ENCODE assay signal across 39 cellular contexts in genomic region chrX:153621949-153622598, GRCh38. TPM values are rescaled to one million over a fixed set of nuclear protein-coding genes. Genes with fewer than 3 reads are reported as not detected.
"Had no signal": no experiment of that assay in that cellular context is flagged by ENCODE, and none has a peak within 500 bp of the region (broad histone marks: within the 10 kb centered on the region; RNA-seq: fewer than 3 reads in every experiment).

No MANE protein-coding gene starts in this region.

- ATAC-seq: activated naive CD4-positive, alpha-beta T cell treated with anti-CD3 and anti-CD28 coated beads, Interleukin-2, amount 50 U/mL, for 72 hours; activated T-cell treated with anti-CD3 and anti-CD28 coated beads, Interleukin-2, amount 50 U/mL, for 72 hours; activated T-helper 17 cell treated with anti-CD3 and anti-CD28 coated beads, Interleukin-2, amount 50 U/mL, for 72 hours; body of pancreas; PC-3 had no signal

- H3K9me3 ChIP-seq: adrenal gland, body of pancreas, breast epithelium, Peyer's patch had no signal

- H3K27ac ChIP-seq: adrenal gland, body of pancreas, breast epithelium, KMS-11, Peyer's patch, VCaP had no signal

- H3K4me3 ChIP-seq: adrenal gland, body of pancreas, breast epithelium, Peyer's patch had no signal

- H3K36me3 ChIP-seq: adrenal gland, breast epithelium, Peyer's patch had no signal

- DNase-seq: activated B cell treated with CpG ODN at 0.5 μM for 24 hours; activated CD4-positive, alpha-beta memory T cell treated with anti-CD3 and anti-CD28 coated beads for 36 hours; activated CD4-positive, alpha-beta T cell treated with anti-CD3 and anti-CD28 coated beads for 4 hours; activated CD4-positive, alpha-beta T cell treated with anti-CD3 and anti-CD28 coated beads, Interleukin-2, amount 50 U/mL, for 1 hour; activated CD4-positive, CD25-positive, alpha-beta regulatory T cell treated with anti-CD3 and anti-CD28 coated beads, Interleukin-2, amount 50 U/mL, for 72 hours; activated CD8-positive, alpha-beta memory T cell treated with anti-CD3 and anti-CD28 coated beads, Interleukin-2, amount 50 U/mL, for 4 hours; activated gamma-delta T cell treated with Interleukin-2 at 50 U/mL for 16 hours; activated naive CD4-positive, alpha-beta T cell treated with anti-CD3 and anti-CD28 coated beads for 36 hours; activated T-cell treated with anti-CD3 and anti-CD28 coated beads for 4 hours; activated T-cell treated with anti-CD3 and anti-CD28 coated beads, Interleukin-2, amount 50 U/mL, for 72 hours; MM.1S; MV-4-11; NCI-H1092; NCI-H1436 treated with DMSO at 0.1 percent for 48 hours; NCI-H1694 treated with DMSO at 0.1 percent for 48 hours; NCI-H2029 treated with DMSO at 0.1 percent for 48 hours; NCI-H2107; NCI-H2171; NCI-H510A; NCI-H526; NCI-H748 treated with DMSO at 0.1 percent for 48 hours; NK-92 treated with Interleukin-12 subunit alpha and Interleukin-12 subunit beta, amount 100 ng/mL, for 24 hours; PC-3; Peyer's patch; RPMI8226; SIG-M5; SW 1271; T-helper 1 cell; T-helper 2 cell; T-helper 9 cell had no signal

- H3K27me3 ChIP-seq: body of pancreas, Peyer's patch had no signal

- H3K4me1 ChIP-seq: adrenal gland, body of pancreas, breast epithelium, Peyer's patch had no signal

RNA-seq across cellular contexts. Expression of gene DUSP9, which starts 24.9 kb away (rescaled TPM):
- total RNA-seq: activated B cell treated with CpG ODN at 0.5 μM for 24 hours; activated T-cell treated with anti-CD3 and anti-CD28 coated beads, Interleukin-2, amount 50 U/mL, for 72 hours; body of pancreas; cardiac septum; LHCN-M2; Peyer's patch had no signal

RNA-seq across cellular contexts. Expression of gene PNCK, which starts 51.5 kb away (rescaled TPM):
- total RNA-seq: activated B cell treated with CpG ODN at 0.5 μM for 24 hours, body of pancreas, LHCN-M2 had no signal
